In the genomic region with DNA sequence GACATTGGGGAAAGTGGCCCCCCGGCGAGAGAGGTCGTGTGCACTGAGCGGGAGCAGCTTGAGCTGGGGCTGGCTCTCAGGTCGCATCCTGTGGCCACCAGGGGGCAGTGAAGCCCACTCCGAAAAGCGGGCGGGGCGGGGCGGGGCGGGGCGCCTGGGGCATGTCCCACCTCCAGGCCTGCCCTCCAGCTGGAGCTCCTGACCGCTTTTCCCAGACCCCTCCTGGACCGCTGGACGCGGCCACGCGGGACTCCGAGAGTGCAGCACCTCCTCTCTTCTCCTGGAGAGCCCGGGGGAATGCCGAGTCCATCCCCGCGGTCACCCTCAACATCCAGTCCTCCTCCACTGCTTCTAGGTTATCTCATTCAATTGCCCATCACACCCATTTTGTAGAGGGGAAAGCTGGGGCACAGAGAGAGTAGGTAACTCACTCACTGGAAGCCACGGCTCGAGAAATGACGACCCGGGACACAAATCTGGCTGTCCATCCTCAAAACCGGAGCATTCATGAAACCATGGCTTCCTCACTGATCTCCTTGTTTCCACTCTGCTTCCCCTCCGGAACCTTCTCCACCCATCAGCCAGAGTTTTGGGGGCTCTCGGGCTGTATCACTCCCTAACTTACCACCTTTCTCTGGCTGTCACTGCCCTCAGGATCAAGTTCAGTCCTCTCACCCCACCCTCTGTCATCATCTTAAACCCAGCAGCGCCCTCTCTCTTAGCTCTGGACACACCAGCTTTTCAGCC, we compare ENCODE assay signal across 8 cellular contexts. TPM values are rescaled to one million over a fixed set of nuclear protein-coding genes. Genes with fewer than 3 reads are reported as not detected.
A peak's percentile ranks its signal among the peaks of the same experiment; 100 is the strongest.
DNase-seq lines count a peak whose midpoint lies in the region; ATAC-seq and TF ChIP-seq lines count a peak whose summit lies in the region.

No MANE protein-coding gene starts in this region.

- no peaks in the 10 kb centered on the region for H4K20me1 ChIP-seq in GM23248 (ENCODE audit: insufficient read depth)

- peaks cover 10% of the 10 kb centered on the region for H3K79me2 ChIP-seq in GM23248 (ENCODE audit: insufficient read depth)

- H3K27me3 Mint-ChIP-seq in type B pancreatic cell, result no peaks in the 10 kb centered on the region

- H3K9me3 Mint-ChIP-seq in type B pancreatic cell, result no peaks in the 10 kb centered on the region

- peak; percentile 83 to 92 (median 89) for ATAC-seq in heart right ventricle

- H3K9me3 ChIP-seq in GM23248 (ENCODE audit: low read depth), result no peaks in the 10 kb centered on the region
- no peaks in the 10 kb centered on the region for H3K9me3 ChIP-seq in MG63
- H3K9me3 ChIP-seq in heart right ventricle, result no peaks in the 10 kb centered on the region

- DNase-seq in DMS53 treated with DMSO at 0.1 percent for 48 hours (lab: John Stamatoyannopoulos, UW; ENCODE audit: unreplicated experiment) (peak; percentile 43), GM23248 (peak; percentile 86), MG63 (peak; percentile 60), SW 1271 (lab: John Stamatoyannopoulos, UW) (peak; percentile 74 to 87), heart right ventricle (peak; percentile 83 to 87), posterior cingulate gyrus (peak; percentile 63 to 96 (median 84)), type B pancreatic cell (ENCODE audit: extremely low spot score, unreplicated experiment) (peak; percentile 88)
- peak; percentile 49 for DNase-seq in activated naive CD8-positive, alpha-beta T cell treated with anti-CD3 and anti-CD28 coated beads, Interleukin-2, amount 50 U/mL, for 16 hours (ENCODE audit: low read depth, low spot score)

- peak; percentile 76 to 91 (median 87) for TF ChIP-seq CTCF in heart right ventricle (IDR thresholded peaks at IDR 0.05)
- peak; percentile 98 for TF ChIP-seq CTCF in type B pancreatic cell (conservative IDR thresholded peaks at IDR 0.05)

- H3K27ac ChIP-seq in GM23248 (peak overlapping the region; percentile 59), heart right ventricle (peak overlapping the region; percentile 21 to 80 (median 76))

- peak overlapping the region; percentile 84 for H3K4me3 Mint-ChIP-seq in type B pancreatic cell

- no peaks in the 10 kb centered on the region for H3K27me3 ChIP-seq in GM23248 (replicated peaks; ENCODE audit: insufficient read depth)
- no peaks in the 10 kb centered on the region for H3K27me3 ChIP-seq in MG63
- no peaks in the 10 kb centered on the region for H3K27me3 ChIP-seq in heart right ventricle

- WGBS in GM23248 (ENCODE audit: low coverage in 1 of 2, low lambda C conversion rate in 2 of 2, missing lambda C conversion rate in 2 of 2), 2 experiments, result 1 to 6% methylated on average over 19 to 31 of the region's 31 CpGs
- 6% methylated on average over 29 to 31 of the region's 31 CpGs for WGBS in heart right ventricle, 2 donors

- H3K36me3 ChIP-seq in GM23248 (ENCODE audit: low read depth) (no peaks in the 10 kb centered on the region; the same call in 1 of the 2 replicates), MG63 (peaks cover 17% of the 10 kb centered on the region), heart right ventricle (peaks cover 0 to 31% (median 9%) of the 10 kb centered on the region in 9 donors)

- H3K36me3 Mint-ChIP-seq in type B pancreatic cell, result peaks cover 7% of the 10 kb centered on the region

- H2AFZ ChIP-seq in GM23248, result peak overlapping the region; percentile 81

- H3K27ac Mint-ChIP-seq in type B pancreatic cell, result peak overlapping the region; percentile 83

- peak overlapping the region; percentile 88 for H3K4me2 ChIP-seq in GM23248 (ENCODE audit: unreplicated experiment)

- H3K4me1 Mint-ChIP-seq in type B pancreatic cell (ENCODE audit: unreplicated experiment), result peaks cover 49% of the 10 kb centered on the region

- no peaks in the 10 kb centered on the region for H3K9me2 ChIP-seq in GM23248 (ENCODE audit: insufficient read depth)

- intact Hi-C loops in heart right ventricle (cut with DNase I) (loop anchor here in 8 of 10 donors (1.0 to 2.0 kb wide), 4 partner anchors 61 to 63 kb away; a partner anchor contains a TSS), posterior cingulate gyrus (cut with DNase I) (loop anchor here (1.0 kb wide), 1 partner anchor 62 kb away; no protein-coding TSS in a partner anchor)

- H3K9ac ChIP-seq in GM23248, result peak overlapping the region; percentile 74

- H3F3A ChIP-seq in GM23248 (ENCODE audit: insufficient read depth), result peaks cover 12% of the 10 kb centered on the region; the same call in 1 of the 2 replicates

- H3K4me1 ChIP-seq in GM23248 (ENCODE audit: insufficient read depth) (0 out of 2 replicates have a peak, but pooled peaks cover 9% of the 10 kb centered on the region), heart right ventricle (peaks cover 16 to 51% (median 44%) of the 10 kb centered on the region in 9 donors)

- in situ Hi-C loops in GM23248 (cut with MboI), result loop anchor here (10.0 kb wide), 1 partner anchor 63 kb away; a partner anchor contains a TSS

- H3K4me3 ChIP-seq in GM23248 (peak overlapping the region; percentile 72), MG63 (peak overlapping the region; percentile 29; the same call in 1 of the 2 replicates), heart right ventricle (peak overlapping the region in 8 of 10 donors; percentile 26 to 56 (median 46))

RNA-seq across cellular contexts. Expression of a gene that starts 24.1 kb away (rescaled TPM):
- not detected in 2 replicates for total RNA-seq in GM23248 (2014; rRNA removed; shearing (Covaris generic))
- polyA plus RNA-seq in GM23248 (2016; fragmentation: Nextera tagmentation; extraction: Ambion mirVana) (not detected in 2 replicates), heart right ventricle (100 to 1,000 TPM in 1 of 2 donors, 10 to 100 TPM in 1; 30.4 to 103 TPM)
- total RNA-seq in MG63 (2014; rRNA removed; shearing (Covaris generic); ENCODE audit: low replicate concordance), result not detected in 2 replicates
- total RNA-seq in heart right ventricle (10 to 100 TPM in 3 of 10 donors, 1 to 10 TPM in 7; 3.8 to 20.1 (median 7.5) TPM), type B pancreatic cell (ENCODE audit: low replicate concordance) (not detected in 2 replicates)

RNA-seq across cellular contexts. Expression of a gene that starts 56.7 kb away (rescaled TPM):
- total RNA-seq in GM23248 (2014; rRNA removed; shearing (Covaris generic)), result 583 and 780 TPM in 2 replicates
- polyA plus RNA-seq in GM23248 (2016; fragmentation: Nextera tagmentation; extraction: Ambion mirVana) (248 TPM in 2 replicates), heart right ventricle (100 to 1,000 TPM; 230 to 551 TPM)
- total RNA-seq in MG63 (2014; rRNA removed; shearing (Covaris generic); ENCODE audit: low replicate concordance), result 363 and 396 TPM in 2 replicates
- total RNA-seq in heart right ventricle (100 to 1,000 TPM in 7 of 10 donors, 10 to 100 TPM in 3; 42.8 to 204 (median 109) TPM), type B pancreatic cell (ENCODE audit: low replicate concordance) (472 and 516 TPM in 2 replicates)

Comparison
In these comparisons a context has a peak if more than half of its experiments do, and no peak if none do; other contexts are left out.
1. Peak in every context shown above with its lines: DNase-seq, ATAC-seq, H3K4me3 ChIP-seq and H3K27ac ChIP-seq.